In the genomic region with DNA sequence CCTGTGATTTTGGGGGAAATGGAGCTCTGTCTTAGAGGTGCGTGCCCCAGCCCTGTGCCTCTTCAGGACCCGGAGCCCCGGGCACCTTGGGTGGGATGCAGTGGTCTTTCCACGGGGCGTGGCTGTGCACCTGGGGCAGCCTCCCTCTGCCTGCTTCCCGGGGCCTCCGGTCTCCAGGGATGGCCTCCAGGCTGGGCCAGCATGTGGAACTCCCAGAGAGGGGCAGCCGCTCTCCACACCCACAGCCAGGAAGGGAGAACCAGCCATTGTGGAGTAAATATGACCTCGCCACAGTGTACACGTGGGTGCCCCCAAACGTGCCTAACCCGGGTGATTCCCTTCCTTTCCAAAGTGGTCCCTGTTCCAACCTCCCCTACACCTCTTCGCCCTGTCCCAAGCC, we compare ENCODE assay signal across 25 cellular contexts. TPM values are rescaled to one million over a fixed set of nuclear protein-coding genes. Genes with fewer than 3 reads are reported as not detected.
"Had no signal": no experiment of that assay in that cellular context is flagged by ENCODE, and none has a peak within 500 bp of the region (broad histone marks: within the 10 kb centered on the region; RNA-seq: fewer than 3 reads in every experiment).

No MANE protein-coding gene starts in this region.

- H3K27ac ChIP-seq: PC-9 had no signal

- H2AFZ ChIP-seq: PC-9 had no signal

- ATAC-seq: activated CD8-positive, alpha-beta T cell treated with anti-CD3 and anti-CD28 coated beads, Interleukin-2, amount 10 ng/mL, durations not matched to agents 7 days and 5 days; K562; T-helper 17 cell; WTC11 had no signal

- H3K4me2 ChIP-seq: PC-9 had no signal

- H3K4me3 ChIP-seq: K562, PC-9 had no signal

- H3K4me1 Mint-ChIP-seq: activated naive CD8-positive, alpha-beta T cell treated with anti-CD3 and anti-CD28 coated beads for 36 hours had no signal

- H3K36me3 Mint-ChIP-seq: activated naive CD8-positive, alpha-beta T cell treated with anti-CD3 and anti-CD28 coated beads for 36 hours; WTC11 had no signal

- DNase-seq: activated CD4-positive, alpha-beta T cell treated with anti-CD3 and anti-CD28 coated beads for 48 hours; activated CD4-positive, alpha-beta T cell treated with anti-CD3 and anti-CD28 coated beads, Interleukin-2, amount 50 U/mL, for 4 hours; activated CD4-positive, CD25-positive, alpha-beta regulatory T cell treated with anti-CD3 and anti-CD28 coated beads, Interleukin-2, amount 50 U/mL, for 72 hours; activated CD8-positive, alpha-beta memory T cell treated with anti-CD3 and anti-CD28 coated beads, Interleukin-2, amount 50 U/mL, for 48 hours; activated CD8-positive, alpha-beta T cell treated with anti-CD3 and anti-CD28 coated beads, Interleukin-2, amount 10 ng/mL, durations not matched to agents 7 days and 5 days; activated naive CD4-positive, alpha-beta T cell treated with anti-CD3 and anti-CD28 coated beads for 36 hours; activated naive CD8-positive, alpha-beta T cell treated with anti-CD3 and anti-CD28 coated beads for 36 hours; activated T-cell treated with anti-CD3 and anti-CD28 coated beads, Interleukin-2, amount 50 U/mL, for 1 hour; anterior cingulate cortex; central memory CD4-positive, alpha-beta T cell; Karpas-422; MM.1S; NCI-H1105; NCI-H1436 treated with DMSO at 0.1 percent for 48 hours; NCI-H187 treated with DMSO at 0.1 percent for 48 hours; NCI-H2081 treated with DMSO at 0.1 percent for 48 hours; NCI-H446; NCI-H524; PC-9; SHP77 treated with DMSO at 0.1 percent for 48 hours; T-helper 9 cell had no signal

- H3K4me3 Mint-ChIP-seq: activated CD8-positive, alpha-beta T cell treated with anti-CD3 and anti-CD28 coated beads, Interleukin-2, amount 10 ng/mL, durations not matched to agents 7 days and 5 days; activated naive CD4-positive, alpha-beta T cell treated with anti-CD3 and anti-CD28 coated beads for 36 hours; activated naive CD8-positive, alpha-beta T cell treated with anti-CD3 and anti-CD28 coated beads for 36 hours; T-helper 17 cell; WTC11 had no signal

- H3K9me3 Mint-ChIP-seq: activated naive CD4-positive, alpha-beta T cell treated with anti-CD3 and anti-CD28 coated beads for 36 hours; activated naive CD8-positive, alpha-beta T cell treated with anti-CD3 and anti-CD28 coated beads for 36 hours; WTC11 had no signal

- H3K27ac Mint-ChIP-seq: activated CD8-positive, alpha-beta T cell treated with anti-CD3 and anti-CD28 coated beads, Interleukin-2, amount 10 ng/mL, durations not matched to agents 7 days and 5 days; activated naive CD4-positive, alpha-beta T cell treated with anti-CD3 and anti-CD28 coated beads for 36 hours; activated naive CD8-positive, alpha-beta T cell treated with anti-CD3 and anti-CD28 coated beads for 36 hours; T-helper 17 cell; WTC11 had no signal

RNA-seq across cellular contexts. Expression of gene JAKMIP3, which starts 52.6 kb away (rescaled TPM):
- total RNA-seq: bronchial epithelial cell had no signal
- polyA plus RNA-seq: K562 had no signal
